8 cellular contexts compared by ENCODE assay signal in the genomic region with DNA sequence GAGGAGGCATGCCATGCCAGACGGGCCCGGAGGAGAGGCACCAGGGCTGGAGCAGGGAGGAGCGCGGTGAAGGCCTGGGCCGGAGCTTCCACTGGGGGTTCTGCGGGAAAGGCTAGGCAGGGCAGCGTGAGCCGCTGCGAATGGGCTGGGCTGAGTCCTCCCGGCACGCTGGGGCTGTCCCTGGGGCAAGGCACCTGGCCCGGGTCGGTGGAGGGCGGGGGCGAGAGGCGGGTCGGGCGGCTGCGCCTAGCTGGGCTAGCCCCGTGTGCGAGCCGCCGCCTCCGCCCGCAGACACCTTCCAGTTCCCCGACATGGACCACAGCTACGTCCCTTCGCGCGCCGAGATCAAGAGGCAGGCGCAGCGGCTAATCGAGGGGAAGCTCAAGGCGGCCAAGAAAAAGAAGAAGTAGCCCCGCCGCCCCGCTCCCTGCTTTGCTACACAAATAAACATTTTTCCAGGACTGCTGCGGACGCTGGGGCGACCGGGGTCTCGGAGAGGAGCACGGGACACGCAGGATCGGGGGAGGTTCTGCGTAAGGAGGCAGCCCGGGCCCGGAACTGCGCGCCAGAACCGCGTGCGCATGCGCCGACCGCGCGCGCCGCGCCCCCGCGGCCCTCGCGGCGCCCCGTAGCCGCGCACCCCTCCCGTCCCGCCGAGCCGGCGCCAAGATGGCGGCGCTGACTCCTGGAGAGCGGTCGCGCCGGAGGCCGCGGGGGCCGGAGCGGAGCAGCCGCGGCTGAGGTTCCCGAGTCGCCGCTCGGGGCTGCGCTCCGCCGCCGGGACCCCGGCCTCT. TPM values are rescaled to one million over a fixed set of nuclear protein-coding genes. Genes with fewer than 3 reads are reported as not detected.
A peak's percentile ranks its signal among the peaks of the same experiment; 100 is the strongest.
DNase-seq lines count a peak whose midpoint lies in the region; ATAC-seq and TF ChIP-seq lines count a peak whose summit lies in the region.

A gene with protein sequence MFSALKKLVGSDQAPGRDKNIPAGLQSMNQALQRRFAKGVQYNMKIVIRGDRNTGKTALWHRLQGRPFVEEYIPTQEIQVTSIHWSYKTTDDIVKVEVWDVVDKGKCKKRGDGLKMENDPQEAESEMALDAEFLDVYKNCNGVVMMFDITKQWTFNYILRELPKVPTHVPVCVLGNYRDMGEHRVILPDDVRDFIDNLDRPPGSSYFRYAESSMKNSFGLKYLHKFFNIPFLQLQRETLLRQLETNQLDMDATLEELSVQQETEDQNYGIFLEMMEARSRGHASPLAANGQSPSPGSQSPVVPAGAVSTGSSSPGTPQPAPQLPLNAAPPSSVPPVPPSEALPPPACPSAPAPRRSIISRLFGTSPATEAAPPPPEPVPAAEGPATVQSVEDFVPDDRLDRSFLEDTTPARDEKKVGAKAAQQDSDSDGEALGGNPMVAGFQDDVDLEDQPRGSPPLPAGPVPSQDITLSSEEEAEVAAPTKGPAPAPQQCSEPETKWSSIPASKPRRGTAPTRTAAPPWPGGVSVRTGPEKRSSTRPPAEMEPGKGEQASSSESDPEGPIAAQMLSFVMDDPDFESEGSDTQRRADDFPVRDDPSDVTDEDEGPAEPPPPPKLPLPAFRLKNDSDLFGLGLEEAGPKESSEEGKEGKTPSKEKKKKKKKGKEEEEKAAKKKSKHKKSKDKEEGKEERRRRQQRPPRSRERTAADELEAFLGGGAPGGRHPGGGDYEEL (plus strand): TSS at position 668 of the 794 bp plus-strand sequence. CDS start 249 bp downstream, outside the sequence.

- TF ChIP-seq CTCF in DND-41 (IDR thresholded peaks at IDR 0.05; ENCODE audit: borderline replicate concordance, extremely low read depth, low read length, poor library complexity, severe bottlenecking), result no peak
- no peak for TF ChIP-seq CTCF in glutamatergic neuron (IDR thresholded peaks at IDR 0.05; ENCODE audit: partially characterized antibody, unreplicated experiment)
- no peak for TF ChIP-seq CTCF in ovary (IDR thresholded peaks at IDR 0.05)

- TF ChIP-seq EP300 in Ishikawa (IDR thresholded peaks at IDR 0.05; ENCODE audit: borderline replicate concordance), result no peak
- TF ChIP-seq EP300 in ovary (IDR thresholded peaks at IDR 0.05), result no peak

- H4K20me1 ChIP-seq in DND-41 (ENCODE audit: insufficient read depth, low read length), result peaks cover 17% of the 10 kb centered on the region; the same call in 1 of the 2 replicates

- H3K4me3 ChIP-seq in DND-41 (ENCODE audit: low read depth in 1 of 2, low read length in 2 of 2), result peak within 1 kb of the TSS; percentile 83 to 84; a peak in 3 of 4 replicates
- peak within 1 kb of the TSS; percentile 94 for H3K4me3 ChIP-seq in ovary
- H3K4me3 ChIP-seq in thymus (ENCODE audit: low read length), result peak within 1 kb of the TSS; percentile 94

- H3K27ac Mint-ChIP-seq in activated naive CD4-positive, alpha-beta T cell treated with anti-CD3 and anti-CD28 coated beads, Interleukin-2, amount 50 U/mL, for 24 hours, result peak within 1 kb of the TSS; percentile 92
- peak within 1 kb of the TSS; percentile 90 for H3K27ac Mint-ChIP-seq in glutamatergic neuron (ENCODE audit: unreplicated experiment)

- H3K36me3 ChIP-seq in DND-41 (ENCODE audit: insufficient read depth, low read length) (peaks cover 30% of the 10 kb centered on the region), ovary (no peaks in the 10 kb centered on the region), thymus (ENCODE audit: control insufficient read depth, insufficient read depth) (peaks cover 11% of the 10 kb centered on the region)

- H2AFZ ChIP-seq in DND-41 (ENCODE audit: low read depth, low read length), result peak within 1 kb of the TSS; percentile 82

- H3K79me2 ChIP-seq in DND-41 (ENCODE audit: insufficient read depth, low read length), result peaks cover 53% of the 10 kb centered on the region

- peak within 1 kb of the TSS; percentile 71 for H3K9ac ChIP-seq in DND-41 (ENCODE audit: low read depth, low read length)

- H3K4me3 Mint-ChIP-seq in activated naive CD4-positive, alpha-beta T cell treated with anti-CD3 and anti-CD28 coated beads, Interleukin-2, amount 50 U/mL, for 24 hours, result peak within 1 kb of the TSS; percentile 90
- peak within 1 kb of the TSS; percentile 96 for H3K4me3 Mint-ChIP-seq in glutamatergic neuron (ENCODE audit: unreplicated experiment)

- no peaks in the 10 kb centered on the region for H3K9me3 ChIP-seq in DND-41 (ENCODE audit: insufficient read depth, low read length, severe bottlenecking)
- no peaks in the 10 kb centered on the region for H3K9me3 ChIP-seq in ovary
- no peaks in the 10 kb centered on the region for H3K9me3 ChIP-seq in thymus (ENCODE audit: control insufficient read depth)

- peak within 1 kb of the TSS; percentile 95 for H3K4me2 ChIP-seq in DND-41 (ENCODE audit: insufficient read depth, low read length)

- peaks cover 38% of the 10 kb centered on the region for H3K4me1 Mint-ChIP-seq in activated naive CD4-positive, alpha-beta T cell treated with anti-CD3 and anti-CD28 coated beads, Interleukin-2, amount 50 U/mL, for 24 hours
- peaks cover 15% of the 10 kb centered on the region for H3K4me1 Mint-ChIP-seq in glutamatergic neuron (ENCODE audit: low read depth, unreplicated experiment)

- intact Hi-C loops in ovary (cut with DNase I), result no loop called here

- H3K27ac ChIP-seq in DND-41 (ENCODE audit: low read length) (peak within 1 kb of the TSS; percentile 81), ovary (peak within 1 kb of the TSS; percentile 76 to 79), thymus (ENCODE audit: low read depth) (peak within 1 kb of the TSS; percentile 91)

- DNase-seq in DND-41 (peak; percentile 81), SKM-1 (lab: John Stamatoyannopoulos, UW; ENCODE audit: unreplicated experiment) (peak; percentile 77), glutamatergic neuron (peak; percentile 79), ovary (peak; percentile 76 to 89 (median 83))

- H3K27me3 ChIP-seq in DND-41 (ENCODE audit: insufficient read depth, low read length, poor library complexity) (no peaks in the 10 kb centered on the region), ovary (no peaks in the 10 kb centered on the region), thymus (ENCODE audit: control insufficient read depth, insufficient read depth) (no peaks in the 10 kb centered on the region)

- H3K4me1 ChIP-seq in DND-41 (ENCODE audit: insufficient read depth, low read length) (peaks cover 37% of the 10 kb centered on the region), ovary (ENCODE audit: insufficient read depth) (peaks cover 3% of the 10 kb centered on the region), thymus (ENCODE audit: control insufficient read depth, insufficient read depth, low read length) (peaks cover 16% of the 10 kb centered on the region)

- no peaks in the 10 kb centered on the region for H3K9me3 Mint-ChIP-seq in activated naive CD4-positive, alpha-beta T cell treated with anti-CD3 and anti-CD28 coated beads, Interleukin-2, amount 50 U/mL, for 24 hours
- H3K9me3 Mint-ChIP-seq in glutamatergic neuron (ENCODE audit: unreplicated experiment), result peaks cover 26% of the 10 kb centered on the region

- H3K27me3 Mint-ChIP-seq in activated naive CD4-positive, alpha-beta T cell treated with anti-CD3 and anti-CD28 coated beads, Interleukin-2, amount 50 U/mL, for 24 hours, result no peaks in the 10 kb centered on the region
- peaks cover 12% of the 10 kb centered on the region for H3K27me3 Mint-ChIP-seq in glutamatergic neuron (ENCODE audit: unreplicated experiment)

- ATAC-seq in DND-41 (ENCODE audit: insufficient read depth, low read depth), result peak; percentile 79
- ATAC-seq in GM21528 (IDR thresholded peaks at IDR 0.05; ENCODE audit: low FRiP score, unreplicated experiment), result peak; percentile 62

- WGBS in ovary, 3 donors, result 0 to 1% (median 1%) methylated on average over 37 to 96 of the region's 96 CpGs
- WGBS in thymus, result 1% methylated on average over 96 of the region's 96 CpGs

- H3K36me3 Mint-ChIP-seq in activated naive CD4-positive, alpha-beta T cell treated with anti-CD3 and anti-CD28 coated beads, Interleukin-2, amount 50 U/mL, for 24 hours, result peaks cover 4% of the 10 kb centered on the region
- H3K36me3 Mint-ChIP-seq in glutamatergic neuron (ENCODE audit: unreplicated experiment), result peaks cover 5% of the 10 kb centered on the region

- peak; percentile 66 for TF ChIP-seq POLR2A in ovary (IDR thresholded peaks at IDR 0.05)

- no peak for TF ChIP-seq RAD21 in Ishikawa (IDR thresholded peaks at IDR 0.05; ENCODE audit: low read depth)

TF ChIP-seq in Ishikawa, 13 proteins besides CTCF, POLR2A, EP300 and RAD21:
- peak; percentile 92 for TF ChIP-seq YY1 (IDR thresholded peaks at IDR 0.05; ENCODE audit: low read depth)
- TF ChIP-seq TEAD4 (IDR thresholded peaks at IDR 0.05), result no peak
- TF ChIP-seq, protein P1, sequence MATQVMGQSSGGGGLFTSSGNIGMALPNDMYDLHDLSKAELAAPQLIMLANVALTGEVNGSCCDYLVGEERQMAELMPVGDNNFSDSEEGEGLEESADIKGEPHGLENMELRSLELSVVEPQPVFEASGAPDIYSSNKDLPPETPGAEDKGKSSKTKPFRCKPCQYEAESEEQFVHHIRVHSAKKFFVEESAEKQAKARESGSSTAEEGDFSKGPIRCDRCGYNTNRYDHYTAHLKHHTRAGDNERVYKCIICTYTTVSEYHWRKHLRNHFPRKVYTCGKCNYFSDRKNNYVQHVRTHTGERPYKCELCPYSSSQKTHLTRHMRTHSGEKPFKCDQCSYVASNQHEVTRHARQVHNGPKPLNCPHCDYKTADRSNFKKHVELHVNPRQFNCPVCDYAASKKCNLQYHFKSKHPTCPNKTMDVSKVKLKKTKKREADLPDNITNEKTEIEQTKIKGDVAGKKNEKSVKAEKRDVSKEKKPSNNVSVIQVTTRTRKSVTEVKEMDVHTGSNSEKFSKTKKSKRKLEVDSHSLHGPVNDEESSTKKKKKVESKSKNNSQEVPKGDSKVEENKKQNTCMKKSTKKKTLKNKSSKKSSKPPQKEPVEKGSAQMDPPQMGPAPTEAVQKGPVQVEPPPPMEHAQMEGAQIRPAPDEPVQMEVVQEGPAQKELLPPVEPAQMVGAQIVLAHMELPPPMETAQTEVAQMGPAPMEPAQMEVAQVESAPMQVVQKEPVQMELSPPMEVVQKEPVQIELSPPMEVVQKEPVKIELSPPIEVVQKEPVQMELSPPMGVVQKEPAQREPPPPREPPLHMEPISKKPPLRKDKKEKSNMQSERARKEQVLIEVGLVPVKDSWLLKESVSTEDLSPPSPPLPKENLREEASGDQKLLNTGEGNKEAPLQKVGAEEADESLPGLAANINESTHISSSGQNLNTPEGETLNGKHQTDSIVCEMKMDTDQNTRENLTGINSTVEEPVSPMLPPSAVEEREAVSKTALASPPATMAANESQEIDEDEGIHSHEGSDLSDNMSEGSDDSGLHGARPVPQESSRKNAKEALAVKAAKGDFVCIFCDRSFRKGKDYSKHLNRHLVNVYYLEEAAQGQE (IDR thresholded peaks at IDR 0.05; ENCODE audit: low read depth), result no peak
- TF ChIP-seq FOXM1 (IDR thresholded peaks at IDR 0.05; ENCODE audit: borderline replicate concordance, low read depth), result no peak
- TF ChIP-seq TAF1 (IDR thresholded peaks at IDR 0.05; ENCODE audit: low read depth), result peak; percentile 86
- TF ChIP-seq, protein P2, sequence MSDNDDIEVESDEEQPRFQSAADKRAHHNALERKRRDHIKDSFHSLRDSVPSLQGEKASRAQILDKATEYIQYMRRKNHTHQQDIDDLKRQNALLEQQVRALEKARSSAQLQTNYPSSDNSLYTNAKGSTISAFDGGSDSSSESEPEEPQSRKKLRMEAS (IDR thresholded peaks at IDR 0.05), result peak; percentile 74

RNA-seq across cellular contexts. Expression of the gene that starts here (rescaled TPM):
- total RNA-seq in glutamatergic neuron (ENCODE audit: unreplicated experiment), result 149 TPM
- 10 to 100 TPM; 25.2 to 65.4 (median 56.2) TPM for total RNA-seq in ovary
- polyA plus RNA-seq in ovary, result 10 to 100 TPM; 22.6 to 37.5 TPM
- polyA plus RNA-seq in thymus, result 55.1 TPM

Comparison
In these comparisons a context has a peak if more than half of its experiments do, and no peak if none do; other contexts are left out.
1. Peak in every context shown above with its lines: DNase-seq, ATAC-seq, H3K4me3 ChIP-seq and H3K27ac ChIP-seq.